13 cellular contexts compared by ENCODE assay signal in the genomic region with DNA sequence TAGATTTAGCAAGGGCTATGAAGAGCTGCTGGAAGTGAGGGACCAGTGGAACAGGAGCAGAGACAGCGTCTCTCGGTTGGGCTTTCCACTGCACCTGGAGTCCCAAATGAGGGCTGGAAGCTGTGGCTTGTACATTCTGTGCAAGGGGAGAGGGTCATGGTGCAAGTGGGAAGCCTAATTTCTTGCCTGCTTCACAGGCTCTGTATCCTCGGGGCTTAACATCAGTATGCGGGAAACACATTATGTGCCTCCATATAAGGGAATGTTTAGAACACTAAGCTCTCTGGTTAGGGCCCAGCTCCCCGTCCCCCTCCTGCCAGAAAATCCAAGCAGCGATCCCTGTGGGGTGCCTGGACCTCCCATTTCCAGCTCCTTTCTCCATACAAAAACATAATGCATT.
DNase-seq lines count a peak whose midpoint lies in the region; ATAC-seq and TF ChIP-seq lines count a peak whose summit lies in the region.
"Had no signal": no experiment of that assay in that cellular context is flagged by ENCODE, and none has a peak within 500 bp of the region (broad histone marks: within the 10 kb centered on the region; RNA-seq: fewer than 3 reads in every experiment).

No MANE protein-coding gene starts in this region.

- peak overlapping the region in 1 of 2 experiments; percentile 22 for H2BK12ac ChIP-seq in mesenchymal stem cell (ENCODE audit: low read length in 2 of 2)

- DNase-seq in NCI-H82 (lab: John Stamatoyannopoulos, UW) (peak; percentile 19), NCI-H82 treated with DMSO at 0.1 percent for 48 hours (lab: John Stamatoyannopoulos, UW; ENCODE audit: unreplicated experiment) (no peak), amniotic epithelial cell (ENCODE audit: low read depth) (peak; percentile 18), mesenchymal stem cell (peak; percentile 42), stomach (no peak), NCI-H69 (lab: John Stamatoyannopoulos, UW) (no peak), NAMALWA (ENCODE audit: low spot score) (no peak)
- DNase-seq: 8988T; activated effector memory CD4-positive, alpha-beta T cell treated with anti-CD3 and anti-CD28 coated beads, Interleukin-2, amount 50 U/mL, for 16 hours; DMS53; Peyer's patch had no signal

- H3K27ac ChIP-seq in mesenchymal stem cell (ENCODE audit: low read length, poor library complexity, severe bottlenecking) (peak overlapping the region; percentile 79), stomach (peak overlapping the region; percentile 40 to 78 (median 66))
- H3K27ac ChIP-seq: VCaP had no signal

- intact Hi-C loops in stomach (cut with DNase I; ENCODE audit: low total_unique reads) = no loop called here

- H2AK5ac ChIP-seq in mesenchymal stem cell (ENCODE audit: low read length, severe bottlenecking) = no peak overlapping the region

- peak overlapping the region in 1 of 2 experiments; percentile 74 for H3K14ac ChIP-seq in mesenchymal stem cell (ENCODE audit: low read length in 2 of 2)

- no peaks in the 10 kb centered on the region for H3K27me3 ChIP-seq in mesenchymal stem cell (ENCODE audit: control insufficient read depth in 1 of 2, insufficient read depth in 1 of 2, low read length in 2 of 2)
- no peaks in the 10 kb centered on the region for H3K27me3 ChIP-seq in stomach
- H3K27me3 ChIP-seq: Peyer's patch had no signal

- H3K4me3 ChIP-seq in mesenchymal stem cell (ENCODE audit: insufficient read depth in 1 of 2, low read depth in 1 of 2, low read length in 2 of 2) = no peak overlapping the region
- H3K4me3 ChIP-seq in stomach = no peak overlapping the region
- H3K4me3 ChIP-seq: Peyer's patch had no signal

- H4K91ac ChIP-seq in mesenchymal stem cell (ENCODE audit: low read length) = no peak overlapping the region

- H3K18ac ChIP-seq in mesenchymal stem cell (ENCODE audit: low read depth in 1 of 2, low read length in 2 of 2) = peak overlapping the region; percentile 25 to 80

- no peaks in the 10 kb centered on the region for H3K9me3 ChIP-seq in mesenchymal stem cell (ENCODE audit: control insufficient read depth, low read length)
- H3K9me3 ChIP-seq in stomach = no peaks in the 10 kb centered on the region
- H3K9me3 ChIP-seq: Peyer's patch had no signal

- H2BK5ac ChIP-seq in mesenchymal stem cell (ENCODE audit: low read depth, low read length, poor library complexity, severe bottlenecking) = no peak overlapping the region

- H3K4me2 ChIP-seq in mesenchymal stem cell (ENCODE audit: low read length, poor library complexity, severe bottlenecking) = no peak overlapping the region

- ATAC-seq in GM18858 (IDR thresholded peaks at IDR 0.05; ENCODE audit: unreplicated experiment) = no peak

- no peak overlapping the region for H2BK120ac ChIP-seq in mesenchymal stem cell (ENCODE audit: low read depth, low read length)

- no peak overlapping the region for H3K9ac ChIP-seq in mesenchymal stem cell (ENCODE audit: low read length)

- peak; percentile 72 for TF ChIP-seq EP300 in stomach (IDR thresholded peaks at IDR 0.05)

- peak overlapping the region in 1 of 2 experiments; percentile 74 for H3K4ac ChIP-seq in mesenchymal stem cell (ENCODE audit: low read depth in 1 of 2, low read length in 2 of 2)

- TF ChIP-seq CTCF in stomach (IDR thresholded peaks at IDR 0.05) = no peak

- H3K79me1 ChIP-seq in mesenchymal stem cell (replicated peaks; ENCODE audit: low read length, poor library complexity, severe bottlenecking) = peaks cover 2% of the 10 kb centered on the region

- 9% methylated on average over 6 of the region's 6 CpGs for WGBS in mesenchymal stem cell
- 68 to 78% (median 71%) methylated on average over 6 of the region's 6 CpGs for WGBS in stomach, 5 donors

- H3K23ac ChIP-seq in mesenchymal stem cell (ENCODE audit: low read length in 2 of 2) = no peak overlapping the region

- no peak overlapping the region for H2BK15ac ChIP-seq in mesenchymal stem cell (ENCODE audit: low read depth, poor library complexity, severe bottlenecking)

- TF ChIP-seq POLR2A in stomach (IDR thresholded peaks at IDR 0.05) = no peak

- peak overlapping the region; percentile 67 for H2AFZ ChIP-seq in mesenchymal stem cell (ENCODE audit: low read depth, low read length)

- H3K4me1 ChIP-seq in mesenchymal stem cell (ENCODE audit: control insufficient read depth, insufficient read depth, low read depth, low read length) (peaks cover 9% of the 10 kb centered on the region), stomach (peaks cover 0 to 55% (median 19%) of the 10 kb centered on the region in 4 donors)
- H3K4me1 ChIP-seq: Peyer's patch had no signal

- H4K8ac ChIP-seq in mesenchymal stem cell (ENCODE audit: low read length) = peak overlapping the region; percentile 10

- H3K36me3 ChIP-seq in mesenchymal stem cell (ENCODE audit: control insufficient read depth in 1 of 2, insufficient read depth in 2 of 2, low read depth in 1 of 2, low read length in 2 of 2) = peaks cover 0 to 4% of the 10 kb centered on the region in 2 experiments
- H3K36me3 ChIP-seq in stomach = peaks cover 0 to 5% (median 0%) of the 10 kb centered on the region in 4 donors
- H3K36me3 ChIP-seq: Peyer's patch had no signal

Comparison
In these comparisons a context has a peak if more than half of its experiments do, and no peak if none do; other contexts are left out.
1. DNase-seq: peak in NCI-H82 (single experiment), amniotic epithelial cell (single experiment) and mesenchymal stem cell (single experiment); none in NCI-H82 treated with DMSO at 0.1 percent for 48 hours (single experiment), stomach (single experiment), NCI-H69 (single experiment) and NAMALWA (single experiment).